ENCODE assay signal across 9 cellular contexts in genomic region chr7:130669051-130669700, GRCh38. TPM values are rescaled to one million over a fixed set of nuclear protein-coding genes. Genes with fewer than 3 reads are reported as not detected.
DNase-seq lines count a peak whose midpoint lies in the region; ATAC-seq and TF ChIP-seq lines count a peak whose summit lies in the region.
"Had no signal": no experiment of that assay in that cellular context is flagged by ENCODE, and none has a peak within 500 bp of the region (broad histone marks: within the 10 kb centered on the region; RNA-seq: fewer than 3 reads in every experiment).

No MANE protein-coding gene starts in this region.

- H3K9me3 ChIP-seq in CD4-positive, CD25-positive, alpha-beta regulatory T cell (ENCODE audit: control insufficient read depth in 2 of 2, low read length in 2 of 2): no peaks in the 10 kb centered on the region
- H3K9me3 ChIP-seq in cardiac muscle cell (ENCODE audit: low read depth) (no peaks in the 10 kb centered on the region), psoas muscle (no peaks in the 10 kb centered on the region)

- peaks cover 2% of the 10 kb centered on the region for H3K36me3 Mint-ChIP-seq in CD4-positive, CD25-positive, alpha-beta regulatory T cell
- peaks cover 3% of the 10 kb centered on the region for H3K36me3 Mint-ChIP-seq in activated CD8-positive, alpha-beta T cell treated with anti-CD3 and anti-CD28 coated beads, Interleukin-2, amount 10 ng/mL, durations not matched to agents 7 days and 5 days (ENCODE audit: low read depth)

- ATAC-seq in CD4-positive, CD25-positive, alpha-beta regulatory T cell (ENCODE audit: low read depth in 2 of 2): no peak
- ATAC-seq in GM19372 (IDR thresholded peaks at IDR 0.05; ENCODE audit: low read depth, unreplicated experiment) (peak; percentile 16), HG03521 (IDR thresholded peaks at IDR 0.05; ENCODE audit: unreplicated experiment) (peak; percentile 10), psoas muscle (peak in 3 of 4 donors; percentile 30 to 57 (median 45)), GM21360 (IDR thresholded peaks at IDR 0.05; ENCODE audit: unreplicated experiment) (no peak)
- ATAC-seq in activated CD8-positive, alpha-beta T cell treated with anti-CD3 and anti-CD28 coated beads, Interleukin-2, amount 10 ng/mL, durations not matched to agents 7 days and 5 days: peak; percentile 2

- WGBS in psoas muscle, 3 donors: 7 to 10% (median 8%) methylated on average over 16 of the region's 16 CpGs

- no peaks in the 10 kb centered on the region for H3K36me3 ChIP-seq in CD4-positive, CD25-positive, alpha-beta regulatory T cell (ENCODE audit: control insufficient read depth, insufficient read depth, low read length)
- H3K36me3 ChIP-seq in cardiac muscle cell: no peaks in the 10 kb centered on the region
- peaks cover 0 to 21% of the 10 kb centered on the region in 2 donors for H3K36me3 ChIP-seq in psoas muscle (ENCODE audit: insufficient read depth in 1 of 2, low read depth in 1 of 2)

- DNase-seq in CD4-positive, CD25-positive, alpha-beta regulatory T cell: no peak
- no peak for DNase-seq in activated CD8-positive, alpha-beta T cell treated with anti-CD3 and anti-CD28 coated beads, Interleukin-2, amount 10 ng/mL, durations not matched to agents 7 days and 5 days
- DNase-seq in cardiac muscle cell (ENCODE audit: low read depth in 1 of 2, low spot score in 1 of 2) (no peak), psoas muscle (no peak), putamen (ENCODE audit: low spot score) (no peak)

- POLR2A ChIA-PET in activated CD8-positive, alpha-beta T cell treated with anti-CD3 and anti-CD28 coated beads, Interleukin-2, amount 10 ng/mL, durations not matched to agents 7 days and 5 days (lab: Charles Lee): no interaction called here

- H3K27ac Mint-ChIP-seq in CD4-positive, CD25-positive, alpha-beta regulatory T cell: peak overlapping the region; percentile 69 to 81 (median 74)
- peak overlapping the region; percentile 63 for H3K27ac Mint-ChIP-seq in activated CD8-positive, alpha-beta T cell treated with anti-CD3 and anti-CD28 coated beads, Interleukin-2, amount 10 ng/mL, durations not matched to agents 7 days and 5 days

- intact Hi-C loops in psoas muscle (cut with DNase I): loop anchor here (5.0 to 10.0 kb wide), 2 partner anchors 286 to 597 kb away; partner anchors contain the start of gene KLHDC10 (in 1 of the 2)

- H3K4me1 ChIP-seq in CD4-positive, CD25-positive, alpha-beta regulatory T cell (ENCODE audit: control insufficient read depth, insufficient read depth, low read length, poor library complexity, severe bottlenecking): peaks cover 12% of the 10 kb centered on the region
- H3K4me1 ChIP-seq in cardiac muscle cell (ENCODE audit: low read depth) (peaks cover 6% of the 10 kb centered on the region), psoas muscle (peaks cover 6% of the 10 kb centered on the region)

- H3K27me3 ChIP-seq in CD4-positive, CD25-positive, alpha-beta regulatory T cell (ENCODE audit: control insufficient read depth, insufficient read depth, low read length): peaks cover 4% of the 10 kb centered on the region
- H3K27me3 ChIP-seq in cardiac muscle cell (no peaks in the 10 kb centered on the region), psoas muscle (ENCODE audit: insufficient read depth in 3 of 3, low read length in 2 of 3) (no peaks in the 10 kb centered on the region)

- no peaks in the 10 kb centered on the region for H3K9me3 Mint-ChIP-seq in CD4-positive, CD25-positive, alpha-beta regulatory T cell
- H3K9me3 Mint-ChIP-seq in activated CD8-positive, alpha-beta T cell treated with anti-CD3 and anti-CD28 coated beads, Interleukin-2, amount 10 ng/mL, durations not matched to agents 7 days and 5 days (ENCODE audit: insufficient read depth): no peaks in the 10 kb centered on the region

- no peaks in the 10 kb centered on the region for H3K27me3 Mint-ChIP-seq in CD4-positive, CD25-positive, alpha-beta regulatory T cell
- peaks cover 8% of the 10 kb centered on the region for H3K27me3 Mint-ChIP-seq in activated CD8-positive, alpha-beta T cell treated with anti-CD3 and anti-CD28 coated beads, Interleukin-2, amount 10 ng/mL, durations not matched to agents 7 days and 5 days (ENCODE audit: low read depth)

- H3K4me3 ChIP-seq in CD4-positive, CD25-positive, alpha-beta regulatory T cell (ENCODE audit: low read depth, low read length): peak overlapping the region; percentile 39
- H3K4me3 ChIP-seq in cardiac muscle cell (peak overlapping the region; percentile 76), psoas muscle (peak overlapping the region; percentile 94)

- TF ChIP-seq CTCF in cardiac muscle cell (IDR thresholded peaks at IDR 0.05; ENCODE audit: low read depth, low read length) (no peak), psoas muscle (IDR thresholded peaks at IDR 0.05) (no peak)

- CTCF ChIA-PET in activated CD8-positive, alpha-beta T cell treated with anti-CD3 and anti-CD28 coated beads, Interleukin-2, amount 10 ng/mL, durations not matched to agents 7 days and 5 days (lab: Charles Lee): interaction anchor here (1.2 kb wide), 1 partner anchor 89 kb away, joined by 3 read pairs; no protein-coding TSS in a partner anchor

- peak overlapping the region; percentile 59 for H3K27ac ChIP-seq in CD4-positive, CD25-positive, alpha-beta regulatory T cell (ENCODE audit: insufficient read depth, low read length, poor library complexity, severe bottlenecking)
- peak overlapping the region; percentile 81 for H3K27ac ChIP-seq in cardiac muscle cell
- H3K27ac ChIP-seq in psoas muscle: peak overlapping the region; percentile 91

- peak overlapping the region; percentile 79 to 92 (median 88) for H3K4me3 Mint-ChIP-seq in CD4-positive, CD25-positive, alpha-beta regulatory T cell
- peak overlapping the region; percentile 82 for H3K4me3 Mint-ChIP-seq in activated CD8-positive, alpha-beta T cell treated with anti-CD3 and anti-CD28 coated beads, Interleukin-2, amount 10 ng/mL, durations not matched to agents 7 days and 5 days

- H3K4me1 Mint-ChIP-seq in CD4-positive, CD25-positive, alpha-beta regulatory T cell: peaks cover 0 to 17% (median 13%) of the 10 kb centered on the region in 4 donors
- H3K4me1 Mint-ChIP-seq in activated CD8-positive, alpha-beta T cell treated with anti-CD3 and anti-CD28 coated beads, Interleukin-2, amount 10 ng/mL, durations not matched to agents 7 days and 5 days (ENCODE audit: low read depth): peaks cover 18% of the 10 kb centered on the region

RNA-seq across cellular contexts. Expression of gene COPG2, which starts 0.6 kb away (rescaled TPM):
- 6.1 TPM for total RNA-seq in CD4-positive, CD25-positive, alpha-beta regulatory T cell
- 1 to 10 TPM; 1.1 to 5.7 (median 1.6) TPM for polyA plus RNA-seq in CD4-positive, CD25-positive, alpha-beta regulatory T cell
- 10 to 100 TPM; 14.1 to 14.6 TPM for total RNA-seq in activated CD8-positive, alpha-beta T cell treated with anti-CD3 and anti-CD28 coated beads, Interleukin-2, amount 10 ng/mL, durations not matched to agents 7 days and 5 days
- 26.8 and 35.1 TPM in 2 replicates for total RNA-seq in cardiac muscle cell
- polyA plus RNA-seq in cardiac muscle cell: 7.0 and 8.8 TPM in 2 replicates
- total RNA-seq in psoas muscle: 10 to 100 TPM; 13.2 to 21.5 (median 18.3) TPM
- 10 to 100 TPM in 1 of 3 donors, 1 to 10 TPM in 2; 9.6 to 12.1 (median 10.0) TPM for polyA plus RNA-seq in psoas muscle

RNA-seq across cellular contexts. Expression of gene TSGA13, which starts 17.2 kb away (rescaled TPM):
- total RNA-seq in CD4-positive, CD25-positive, alpha-beta regulatory T cell: not detected
- polyA plus RNA-seq in CD4-positive, CD25-positive, alpha-beta regulatory T cell: not detected
- not detected for total RNA-seq in activated CD8-positive, alpha-beta T cell treated with anti-CD3 and anti-CD28 coated beads, Interleukin-2, amount 10 ng/mL, durations not matched to agents 7 days and 5 days
- total RNA-seq in cardiac muscle cell: not detected in 2 replicates
- not detected in 2 replicates for polyA plus RNA-seq in cardiac muscle cell
- not detected for total RNA-seq in psoas muscle
- not detected for polyA plus RNA-seq in psoas muscle
- total RNA-seq: RPMI7951 had no signal

Comparison
In these comparisons a context has a peak if more than half of its experiments do, and no peak if none do; other contexts are left out.
1. ATAC-seq: peak in GM19372 (single experiment), HG03521 (single experiment), activated CD8-positive, alpha-beta T cell treated with anti-CD3 and anti-CD28 coated beads, Interleukin-2, amount 10 ng/mL, durations not matched to agents 7 days and 5 days (single experiment) and psoas muscle (3 of 4); none in CD4-positive, CD25-positive, alpha-beta regulatory T cell (0 of 2) and GM21360 (single experiment).
2. H3K4me3 ChIP-seq: peak in every context shown above with its lines; median percentile 94 in psoas muscle; 76 in cardiac muscle cell; 39 in CD4-positive, CD25-positive, alpha-beta regulatory T cell.
3. Peak in every context shown above with its lines, with median percentiles within 50 percentile points of each other: H3K27ac ChIP-seq.